In the genomic region with DNA sequence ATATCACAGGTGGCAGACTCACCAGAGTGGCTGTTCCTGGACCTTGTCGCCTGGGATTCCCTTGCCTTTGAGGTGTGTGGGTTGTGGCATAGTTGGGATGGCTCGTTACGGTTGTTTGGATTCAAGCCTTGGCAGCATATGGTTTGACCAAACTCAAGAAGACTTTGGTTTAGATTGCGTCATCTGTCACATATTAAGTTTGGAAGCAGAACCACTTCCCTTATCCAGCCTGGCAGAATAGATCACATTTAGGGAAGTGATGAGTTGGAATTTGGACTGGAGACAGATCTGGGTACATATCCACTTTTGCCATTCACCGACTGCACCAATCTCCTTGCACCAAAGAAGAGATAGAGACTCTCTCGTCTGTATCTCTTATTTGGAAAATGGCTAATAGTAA, we compare ENCODE assay signal across 12 cellular contexts. TPM values are rescaled to one million over a fixed set of nuclear protein-coding genes. Genes with fewer than 3 reads are reported as not detected.
"Had no signal": no experiment of that assay in that cellular context is flagged by ENCODE, and none has a peak within 500 bp of the region (broad histone marks: within the 10 kb centered on the region; RNA-seq: fewer than 3 reads in every experiment).

No MANE protein-coding gene starts in this region.

RNA-seq across cellular contexts. Expression of a gene that starts 15.4 kb away (rescaled TPM):
- total RNA-seq: activated B cell treated with CpG ODN at 0.5 μM for 24 hours; activated CD4-positive, alpha-beta memory T cell treated with anti-CD3 and anti-CD28 coated beads for 36 hours; activated T-cell treated with anti-CD3 and anti-CD28 coated beads, Interleukin-2, amount 50 U/mL, for 4 hours; aorta; cardiac muscle cell; chondrocyte; PC-3; Peyer's patch; Right ventricle myocardium inferior; SK-MEL-5; T-cell; T-helper 17 cell had no signal
- polyA plus RNA-seq: aorta, cardiac muscle cell had no signal
